In genomic region chr16:19497181-19497580, GRCh38 we compare ENCODE assay signal across 28 cellular contexts. TPM values are rescaled to one million over a fixed set of nuclear protein-coding genes. Genes with fewer than 3 reads are reported as not detected.
DNase-seq lines count a peak whose midpoint lies in the region; ATAC-seq and TF ChIP-seq lines count a peak whose summit lies in the region.
"Had no signal": no experiment of that assay in that cellular context is flagged by ENCODE, and none has a peak within 500 bp of the region (broad histone marks: within the 10 kb centered on the region; RNA-seq: fewer than 3 reads in every experiment).

No MANE protein-coding gene starts in this region.

- H3K9me3 ChIP-seq in lower lobe of right lung: no peaks in the 10 kb centered on the region
- H3K9me3 ChIP-seq: BLaER1, HAP-1 had no signal

- intact Hi-C loops in lower lobe of right lung (cut with DNase I): no loop called here

- ATAC-seq in lower lobe of right lung (peak; percentile 40 to 61), GM21528 (IDR thresholded peaks at IDR 0.05; ENCODE audit: low FRiP score, unreplicated experiment) (no peak)
- ATAC-seq: GM12878, K562 had no signal

- H3K36me3 ChIP-seq in lower lobe of right lung: peaks cover 70% of the 10 kb centered on the region

- H3K27ac ChIP-seq in lower lobe of right lung: no peak overlapping the region
- H3K27ac ChIP-seq: BLaER1, RWPE1 had no signal

- no peaks in the 10 kb centered on the region for H3K4me1 ChIP-seq in lower lobe of right lung
- H3K4me1 ChIP-seq: HAP-1 had no signal

- no peak for TF ChIP-seq CTCF in lower lobe of right lung (IDR thresholded peaks at IDR 0.05)

- DNase-seq in CD1c-positive myeloid dendritic cell (ENCODE audit: extremely low spot score) (peak; percentile 73), NOMO-1 treated with dmso at 0.1 percent for 144 hours (lab: John Stamatoyannopoulos, UW; ENCODE audit: unreplicated experiment) (peak; percentile 34), lower lobe of right lung (no peak), pons (ENCODE audit: low spot score) (peak; percentile 57), Ammon's horn (ENCODE audit: low spot score) (no peak), DMS 273 treated with DMSO at 0.1 percent for 48 hours (lab: John Stamatoyannopoulos, UW) (no peak)
- DNase-seq: 8988T; CD4-positive, alpha-beta memory T cell; COR-L47; DMS79; EL; GDM1; GOT3; HFFc6; Kasumi-1; NCI-H1048; NCI-H1417; NCI-H1694; NCI-H2029 treated with DMSO at 0.1 percent for 48 hours; NCI-H446 treated with DMSO at 0.1 percent for 48 hours; NCI-H526 treated with DMSO at 0.1 percent for 48 hours; SHP77 treated with DMSO at 0.1 percent for 48 hours had no signal

- no peaks in the 10 kb centered on the region for H3K27me3 ChIP-seq in lower lobe of right lung (ENCODE audit: low read depth)
- H3K27me3 ChIP-seq: BLaER1 had no signal

- no peak overlapping the region for H3K4me3 ChIP-seq in lower lobe of right lung
- H3K4me3 ChIP-seq: BLaER1, GM12878, HAP-1, K562 had no signal

RNA-seq across cellular contexts. Expression of gene GDE1, which starts 24.7 kb away (rescaled TPM):
- 81.5 TPM for total RNA-seq in lower lobe of right lung

RNA-seq across cellular contexts. Expression of gene CCP110, which starts 26.6 kb away (rescaled TPM):
- 23.9 TPM for total RNA-seq in lower lobe of right lung

RNA-seq across cellular contexts. Expression of gene VPS35L, which starts 58.3 kb away (rescaled TPM):
- total RNA-seq in lower lobe of right lung: 45.9 TPM

Comparison
In these comparisons a context has a peak if more than half of its experiments do, and no peak if none do; other contexts are left out.
1. DNase-seq: peak in CD1c-positive myeloid dendritic cell (single experiment), NOMO-1 treated with dmso at 0.1 percent for 144 hours (single experiment) and pons (single experiment); none in lower lobe of right lung (single experiment), Ammon's horn (single experiment) and DMS 273 treated with DMSO at 0.1 percent for 48 hours (single experiment).